ENCODE assay signal across 8 cellular contexts in genomic region chr12:121668750-121669524, GRCh38. TPM values are rescaled to one million over a fixed set of nuclear protein-coding genes. Genes with fewer than 3 reads are reported as not detected.
DNase-seq lines count a peak whose midpoint lies in the region; ATAC-seq and TF ChIP-seq lines count a peak whose summit lies in the region.

No MANE protein-coding gene starts in this region.

- H3K4me3 ChIP-seq in GM06990 (replicated peaks; ENCODE audit: low read depth, low read length) (no peak overlapping the region), NB4 (ENCODE audit: low read depth, low read length) (no peak overlapping the region), fibroblast of villous mesenchyme (ENCODE audit: low read depth, low read length) (no peak overlapping the region)

- no peaks in the 10 kb centered on the region for H3K9me3 Mint-ChIP-seq in activated T-cell treated with anti-CD3 and anti-CD28 coated beads, Interleukin-2, amount 50 U/mL, for 4 hours

- DNase-seq in GM06990 (ENCODE audit: extremely low read depth, insufficient read length) (no peak), NB4 (ENCODE audit: low read depth) (peak; percentile 73), fibroblast of villous mesenchyme (ENCODE audit: low read depth) (peak; percentile 56)
- DNase-seq in activated T-cell treated with anti-CD3 and anti-CD28 coated beads, Interleukin-2, amount 50 U/mL, for 4 hours: peak; percentile 63
- peak in 3 of 4 experiments; percentile 21 to 35 (median 34) for DNase-seq in stimulated activated CD4-positive, alpha-beta T cell treated with anti-CD3 and anti-CD28 coated beads, Interleukin-1b, Interleukin-23, amount 100 ng/mL, for 24 hours (ENCODE audit: low read depth in 4 of 4, low spot score in 1 of 4)

- TF ChIP-seq POLR2A in NB4 (IDR thresholded peaks at IDR 0.05; ENCODE audit: extremely low read depth, insufficient read length): no peak
- no peak for TF ChIP-seq POLR2A in GM18505 (IDR thresholded peaks at IDR 0.05; ENCODE audit: borderline replicate concordance, extremely low read depth, insufficient read depth, insufficient read length)

- TF ChIP-seq CTCF in GM06990 (IDR thresholded peaks at IDR 0.05; ENCODE audit: insufficient read depth, low read length, poor library complexity, severe bottlenecking) (peak; percentile 65), NB4 (IDR thresholded peaks at IDR 0.05; ENCODE audit: low read depth, low read length) (peak; percentile 85), fibroblast of villous mesenchyme (IDR thresholded peaks at IDR 0.05; ENCODE audit: insufficient read depth, low read depth, low read length) (peak; percentile 77)

- H3K27me3 ChIP-seq in GM06990 (replicated peaks; ENCODE audit: control insufficient read depth, insufficient read depth, low read length): no peaks in the 10 kb centered on the region

- H3K4me3 Mint-ChIP-seq in activated T-cell treated with anti-CD3 and anti-CD28 coated beads, Interleukin-2, amount 50 U/mL, for 4 hours: no peak overlapping the region

- H3K36me3 ChIP-seq in GM06990 (ENCODE audit: control insufficient read depth, insufficient read depth, low read length): peaks cover 1% of the 10 kb centered on the region; the same call in 1 of the 2 replicates

- ATAC-seq in activated T-cell treated with anti-CD3 and anti-CD28 coated beads, Interleukin-2, amount 50 U/mL, for 4 hours: no peak
- ATAC-seq in GM18873 (IDR thresholded peaks at IDR 0.05; ENCODE audit: low FRiP score, unreplicated experiment) (no peak), GM18505 (IDR thresholded peaks at IDR 0.05; ENCODE audit: unreplicated experiment) (no peak), HG02885 (IDR thresholded peaks at IDR 0.05; ENCODE audit: poor library complexity, unreplicated experiment) (no peak)

- no peaks in the 10 kb centered on the region for H3K27me3 Mint-ChIP-seq in activated T-cell treated with anti-CD3 and anti-CD28 coated beads, Interleukin-2, amount 50 U/mL, for 4 hours (ENCODE audit: low read depth)

- no peaks in the 10 kb centered on the region for H3K36me3 Mint-ChIP-seq in activated T-cell treated with anti-CD3 and anti-CD28 coated beads, Interleukin-2, amount 50 U/mL, for 4 hours (ENCODE audit: insufficient read depth)

- H3K4me1 Mint-ChIP-seq in activated T-cell treated with anti-CD3 and anti-CD28 coated beads, Interleukin-2, amount 50 U/mL, for 4 hours (ENCODE audit: low read depth): peaks cover 58% of the 10 kb centered on the region

RNA-seq across cellular contexts. Expression of gene MORN3, which starts 0.5 kb away (rescaled TPM):
- 1 to 10 TPM in 2 of 3 donors, under 1 TPM in 1; 0.60 to 1.2 (median 1.2) TPM for total RNA-seq in activated T-cell treated with anti-CD3 and anti-CD28 coated beads, Interleukin-2, amount 50 U/mL, for 4 hours
- total RNA-seq in fibroblast of villous mesenchyme: 0.32 TPM in 1 of 2 replicates, not detected in the other

RNA-seq across cellular contexts. Expression of gene ORAI1, which starts 42.6 kb away (rescaled TPM):
- 10 to 100 TPM; 46.2 to 49.8 (median 48.9) TPM for total RNA-seq in activated T-cell treated with anti-CD3 and anti-CD28 coated beads, Interleukin-2, amount 50 U/mL, for 4 hours
- total RNA-seq in fibroblast of villous mesenchyme: 9.7 and 12.5 TPM in 2 replicates

RNA-seq across cellular contexts. Expression of gene TMEM120B, which starts 43.6 kb away (rescaled TPM):
- total RNA-seq in activated T-cell treated with anti-CD3 and anti-CD28 coated beads, Interleukin-2, amount 50 U/mL, for 4 hours: 10 to 100 TPM; 14.2 to 19.1 (median 17.7) TPM
- 14.5 and 16.4 TPM in 2 replicates for total RNA-seq in fibroblast of villous mesenchyme
